ENCODE assay signal across 5 cellular contexts in genomic region chr1:184181044-184181443, GRCh38.
"Had no signal": no experiment of that assay in that cellular context is flagged by ENCODE, and none has a peak within 500 bp of the region (broad histone marks: within the 10 kb centered on the region; RNA-seq: fewer than 3 reads in every experiment).

No MANE protein-coding gene starts in this region.

- H3K4me3 ChIP-seq: GM23338, K562 had no signal

- DNase-seq: H9, HCEC 1CT, IMR-90 had no signal

- ATAC-seq: GM23338, K562 had no signal
